Comparison of ENCODE assay signal across 33 cellular contexts in genomic region chr2:152655880-152656279, GRCh38.
DNase-seq lines count a peak whose midpoint lies in the region; ATAC-seq, FAIRE-seq and TF ChIP-seq lines count a peak whose summit lies in the region.
"Had no signal": no experiment of that assay in that cellular context is flagged by ENCODE, and none has a peak within 500 bp of the region (broad histone marks: within the 10 kb centered on the region; RNA-seq: fewer than 3 reads in every experiment).

No MANE protein-coding gene starts in this region.

- no peak overlapping the region for H3K4me3 ChIP-seq in GM12878
- H3K4me3 ChIP-seq: A549, dorsolateral prefrontal cortex, esophagus squamous epithelium, GM23248, heart right ventricle, MG63, ovary, suprapubic skin had no signal

- no peak overlapping the region for H3K4me3 Mint-ChIP-seq in activated T-cell treated with anti-CD3 and anti-CD28 coated beads, Interleukin-2, amount 50 U/mL, for 24 hours
- H3K4me3 Mint-ChIP-seq: activated B cell treated with CpG ODN at 0.5 μM for 24 hours; CD4-positive, alpha-beta T cell; neural crest cell; T-cell had no signal

- H3K27ac Mint-ChIP-seq in activated T-cell treated with anti-CD3 and anti-CD28 coated beads, Interleukin-2, amount 50 U/mL, for 24 hours: peak overlapping the region; percentile 71
- H3K27ac Mint-ChIP-seq: activated B cell treated with CpG ODN at 0.5 μM for 24 hours; CD4-positive, alpha-beta T cell; T-cell had no signal

- H3K9me3 Mint-ChIP-seq in activated T-cell treated with anti-CD3 and anti-CD28 coated beads, Interleukin-2, amount 50 U/mL, for 24 hours: no peaks in the 10 kb centered on the region
- H3K9me3 Mint-ChIP-seq: activated B cell treated with CpG ODN at 0.5 μM for 24 hours; CD4-positive, alpha-beta T cell; neural crest cell; T-cell had no signal

- FAIRE-seq in GM12878 (lab: Jason Lieb, UNC): no peak
- FAIRE-seq: A549, kidney had no signal

- POLR2A ChIA-PET in GM12878 (lab: Charles Lee): no interaction called here

- ATAC-seq in GM18861 (IDR thresholded peaks at IDR 0.05; ENCODE audit: unreplicated experiment) (peak; percentile 32), HG03432 (IDR thresholded peaks at IDR 0.05; ENCODE audit: unreplicated experiment) (peak; percentile 39), GM12878 (peak; percentile 59), GM18505 (IDR thresholded peaks at IDR 0.05; ENCODE audit: unreplicated experiment) (no peak)
- ATAC-seq: A549, foreskin keratinocyte, heart right ventricle, T-cell had no signal

- intact Hi-C loops in GM12878 (cut with micrococcal nuclease; ENCODE audit: unreplicated experiment): no loop called here

- peaks cover 2 to 24% of the 10 kb centered on the region in 2 experiments for H3K36me3 ChIP-seq in GM12878 (ENCODE audit: control insufficient read depth in 2 of 2, insufficient read depth in 2 of 2, low read length in 1 of 2)
- H3K36me3 ChIP-seq: ovary had no signal

- 0% methylated on average over 1 of the region's 1 CpG for WGBS in GM12878 (ENCODE audit: insufficient coverage, insufficient replicate concordance, low lambda C conversion rate, missing lambda C conversion rate)

- RAD21 ChIA-PET in GM12878 (lab: Charles Lee; ENCODE audit: unreplicated experiment): no interaction called here

- H3K79me2 ChIP-seq in GM12878 (ENCODE audit: control insufficient read depth, insufficient read depth, low read length): no peaks in the 10 kb centered on the region

- TF ChIP-seq POLR2A in GM12878 (IDR thresholded peaks at IDR 0.05; ENCODE audit: low read depth, low read length) (no peak), GM18505 (IDR thresholded peaks at IDR 0.05; ENCODE audit: borderline replicate concordance, extremely low read depth, insufficient read depth, insufficient read length) (no peak)

- H3K36me3 Mint-ChIP-seq in activated T-cell treated with anti-CD3 and anti-CD28 coated beads, Interleukin-2, amount 50 U/mL, for 24 hours (ENCODE audit: low read depth): peaks cover 92% of the 10 kb centered on the region

- SMC1A ChIA-PET in GM12878 (lab: Charles Lee; ENCODE audit: uncharacterized antibody, unreplicated experiment): interaction anchor here (0.6 kb wide), 1 partner anchor 1329 kb away, joined by 3 read pairs; no protein-coding TSS in a partner anchor

- no peak for DNase-seq in activated T-cell treated with anti-CD3 and anti-CD28 coated beads, Interleukin-2, amount 50 U/mL, for 24 hours
- DNase-seq in activated T-cell treated with anti-CD3 and anti-CD28 coated beads for 4 hours (no peak), GM12878 (ENCODE audit: low read depth, low spot score) (no peak), T-helper 9 cell (no peak), cerebellar nuclear complex (lab: John Stamatoyannopoulos, UW) (no peak)
- DNase-seq: activated B cell treated with CpG ODN at 0.5 μM for 24 hours; activated CD4-positive, alpha-beta T cell treated with anti-CD3 and anti-CD28 coated beads, Interleukin-2, amount 50 U/mL, for 48 hours; amygdala; CD4-positive, alpha-beta T cell; dorsolateral prefrontal cortex; esophagus squamous epithelium; foreskin keratinocyte; GM23248; heart right ventricle; kidney; MG63; NCI-H1105 treated with DMSO at 0.1 percent for 48 hours; NCI-H187 treated with DMSO at 0.1 percent for 48 hours; NCI-H2171 treated with DMSO at 0.1 percent for 48 hours; NCI-H510A treated with DMSO at 0.1 percent for 48 hours; ovary; stimulated activated CD4-positive, alpha-beta T cell treated with anti-CD3 and anti-CD28 coated beads, Interleukin-15, amount 100 ng/mL, for 24 hours; stimulated activated CD4-positive, alpha-beta T cell treated with anti-CD3 and anti-CD28 coated beads, Interleukin-4, amount 100 ng/mL, for 4 hours; T-cell had no signal

- TSS peak; percentile 18 for BruUV-seq in GM12878 (replicated peaks; lab: Mats Ljungman, UMichigan)

- no peak overlapping the region for H3K9ac ChIP-seq in GM12878 (ENCODE audit: control insufficient read depth, insufficient read depth, low read length)
- H3K9ac ChIP-seq: GM23248, KMS-11 had no signal

- no peaks in the 10 kb centered on the region for H3K27me3 Mint-ChIP-seq in activated T-cell treated with anti-CD3 and anti-CD28 coated beads, Interleukin-2, amount 50 U/mL, for 24 hours
- H3K27me3 Mint-ChIP-seq: activated B cell treated with CpG ODN at 0.5 μM for 24 hours; CD4-positive, alpha-beta T cell; T-cell had no signal

- H4K20me1 ChIP-seq in GM12878 (ENCODE audit: control insufficient read depth, insufficient read depth): no peaks in the 10 kb centered on the region

- no peak overlapping the region for H3K4me2 ChIP-seq in GM12878 (ENCODE audit: control insufficient read depth, insufficient read depth)
- H3K4me2 ChIP-seq: A549, KMS-11 had no signal

- no peak for TF ChIP-seq CTCF in GM12878 (IDR thresholded peaks at IDR 0.05 in 2 of 3, conservative IDR thresholded peaks at IDR 0.05 in 1 of 3; ENCODE audit: control insufficient read depth in 2 of 3, extremely low read depth in 1 of 3, insufficient read depth in 1 of 3, low read depth in 3 of 3, low read length in 3 of 3)

- TF ChIP-seq EP300 in GM12878 (IDR thresholded peaks at IDR 0.05; ENCODE audit: borderline replicate concordance in 1 of 2, control insufficient read depth in 1 of 2, low read depth in 2 of 2, low read length in 2 of 2): no peak

- no peak overlapping the region for H3K27ac ChIP-seq in GM12878 (ENCODE audit: control insufficient read depth, insufficient read depth)
- H3K27ac ChIP-seq: A549, esophagus squamous epithelium, foreskin keratinocyte, GM23248, heart right ventricle, HL-60, KMS-11, ovary, RWPE1, suprapubic skin had no signal

- TF ChIP-seq RAD21 in GM12878 (IDR thresholded peaks at IDR 0.05; ENCODE audit: insufficient read depth, low read depth, low read length): no peak

- no peaks in the 10 kb centered on the region for H3K4me1 ChIP-seq in GM12878 (ENCODE audit: control insufficient read depth, insufficient read depth, low read length)
- H3K4me1 ChIP-seq: A549, esophagus squamous epithelium, heart right ventricle, suprapubic skin had no signal

- CTCF ChIA-PET in GM12878 (lab: Yijun Ruan, JAX): no interaction called here

- no peak overlapping the region for H2AFZ ChIP-seq in GM12878 (ENCODE audit: control insufficient read depth, low read depth, low read length)
- H2AFZ ChIP-seq: GM23248 had no signal

- no peaks in the 10 kb centered on the region for H3K9me3 ChIP-seq in GM12878 (replicated peaks; ENCODE audit: control insufficient read depth, insufficient read depth, low read length)
- H3K9me3 ChIP-seq: A549, esophagus squamous epithelium, heart right ventricle, MG63, ovary, suprapubic skin had no signal

- in situ Hi-C loops in GM12878 (cut with MboI): loop anchor here (25.0 kb wide), 1 partner anchor 1194 kb away; no protein-coding TSS in a partner anchor

- H3K4me1 Mint-ChIP-seq in activated T-cell treated with anti-CD3 and anti-CD28 coated beads, Interleukin-2, amount 50 U/mL, for 24 hours (ENCODE audit: low read depth): peaks cover 21% of the 10 kb centered on the region
- H3K4me1 Mint-ChIP-seq: neural crest cell, T-cell had no signal

- H3K27me3 ChIP-seq in GM12878 (replicated peaks in 1 of 2; ENCODE audit: control insufficient read depth in 2 of 2, insufficient read depth in 2 of 2, low read length in 1 of 2): no peaks in the 10 kb centered on the region
- H3K27me3 ChIP-seq: dorsolateral prefrontal cortex, esophagus squamous epithelium, foreskin keratinocyte, heart right ventricle, MG63, ovary, suprapubic skin had no signal

TF ChIP-seq in GM12878, 131 proteins besides CTCF, POLR2A, EP300 and RAD21:
- TF ChIP-seq CHD4 (IDR thresholded peaks at IDR 0.05): no peak
- TF ChIP-seq JUNB (IDR thresholded peaks at IDR 0.05): peak; percentile 56
